In the genomic region with DNA sequence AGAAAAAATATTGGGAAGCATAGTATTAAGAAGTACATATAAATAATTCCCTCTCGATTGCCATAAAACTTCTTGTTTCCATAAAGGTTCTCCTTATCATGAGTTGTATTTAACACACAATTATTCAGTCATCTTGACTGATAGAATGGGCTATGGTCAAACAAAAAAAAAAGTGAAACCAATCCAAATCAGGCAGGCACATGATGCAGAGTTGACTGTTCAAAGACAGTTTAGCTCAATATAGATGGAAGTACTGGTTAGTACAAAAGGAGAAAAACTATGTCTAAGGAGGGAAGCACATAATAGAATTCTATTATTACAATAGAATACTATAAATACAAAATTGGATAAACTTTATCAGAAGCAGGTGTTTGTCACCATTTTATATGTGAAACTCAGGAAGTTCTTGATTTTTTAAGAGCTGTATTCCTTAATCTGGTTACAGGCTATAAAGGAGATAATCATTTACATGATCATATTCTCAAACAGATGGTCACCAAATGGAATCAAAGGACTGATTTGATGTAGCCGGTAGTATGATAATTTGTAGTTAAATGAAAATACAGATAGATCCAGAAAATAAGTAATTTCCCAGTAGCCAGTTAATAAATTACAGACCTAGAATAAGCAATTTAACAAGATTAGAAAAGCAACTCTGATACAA, we compare ENCODE assay signal across 1 cellular context.
TF ChIP-seq lines count a peak whose summit lies in the region.

No MANE protein-coding gene starts in this region.

TF ChIP-seq in HepG2, 621 proteins besides CTCF, POLR2A, EP300 and RAD21:
- TF ChIP-seq, protein P1, sequence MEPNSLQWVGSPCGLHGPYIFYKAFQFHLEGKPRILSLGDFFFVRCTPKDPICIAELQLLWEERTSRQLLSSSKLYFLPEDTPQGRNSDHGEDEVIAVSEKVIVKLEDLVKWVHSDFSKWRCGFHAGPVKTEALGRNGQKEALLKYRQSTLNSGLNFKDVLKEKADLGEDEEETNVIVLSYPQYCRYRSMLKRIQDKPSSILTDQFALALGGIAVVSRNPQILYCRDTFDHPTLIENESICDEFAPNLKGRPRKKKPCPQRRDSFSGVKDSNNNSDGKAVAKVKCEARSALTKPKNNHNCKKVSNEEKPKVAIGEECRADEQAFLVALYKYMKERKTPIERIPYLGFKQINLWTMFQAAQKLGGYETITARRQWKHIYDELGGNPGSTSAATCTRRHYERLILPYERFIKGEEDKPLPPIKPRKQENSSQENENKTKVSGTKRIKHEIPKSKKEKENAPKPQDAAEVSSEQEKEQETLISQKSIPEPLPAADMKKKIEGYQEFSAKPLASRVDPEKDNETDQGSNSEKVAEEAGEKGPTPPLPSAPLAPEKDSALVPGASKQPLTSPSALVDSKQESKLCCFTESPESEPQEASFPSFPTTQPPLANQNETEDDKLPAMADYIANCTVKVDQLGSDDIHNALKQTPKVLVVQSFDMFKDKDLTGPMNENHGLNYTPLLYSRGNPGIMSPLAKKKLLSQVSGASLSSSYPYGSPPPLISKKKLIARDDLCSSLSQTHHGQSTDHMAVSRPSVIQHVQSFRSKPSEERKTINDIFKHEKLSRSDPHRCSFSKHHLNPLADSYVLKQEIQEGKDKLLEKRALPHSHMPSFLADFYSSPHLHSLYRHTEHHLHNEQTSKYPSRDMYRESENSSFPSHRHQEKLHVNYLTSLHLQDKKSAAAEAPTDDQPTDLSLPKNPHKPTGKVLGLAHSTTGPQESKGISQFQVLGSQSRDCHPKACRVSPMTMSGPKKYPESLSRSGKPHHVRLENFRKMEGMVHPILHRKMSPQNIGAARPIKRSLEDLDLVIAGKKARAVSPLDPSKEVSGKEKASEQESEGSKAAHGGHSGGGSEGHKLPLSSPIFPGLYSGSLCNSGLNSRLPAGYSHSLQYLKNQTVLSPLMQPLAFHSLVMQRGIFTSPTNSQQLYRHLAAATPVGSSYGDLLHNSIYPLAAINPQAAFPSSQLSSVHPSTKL (CRISPR knock-in tag; IDR thresholded peaks at IDR 0.05) = no peak
- no peak for TF ChIP-seq UBTF (CRISPR knock-in tag; IDR thresholded peaks at IDR 0.05)
- TF ChIP-seq NFRKB (IDR thresholded peaks at IDR 0.05) = no peak
- no peak for TF ChIP-seq CEBPZ (IDR thresholded peaks at IDR 0.05; ENCODE audit: low read length)
- no peak for TF ChIP-seq CREB1 (IDR thresholded peaks at IDR 0.05)
- 0 out of 2 replicates have a peak, but pooled peaks have one; percentile 10 for TF ChIP-seq CREB1 (CRISPR knock-in tag; IDR thresholded peaks at IDR 0.05)
